ENCODE assay signal across 35 cellular contexts in genomic region chr1:239297910-239298309, GRCh38.
"Had no signal": no experiment of that assay in that cellular context is flagged by ENCODE, and none has a peak within 500 bp of the region (broad histone marks: within the 10 kb centered on the region; RNA-seq: fewer than 3 reads in every experiment).

No MANE protein-coding gene starts in this region.

- DNase-seq: Karpas-422, Kasumi-1, MG63, MM.1S, MV-4-11, NCI-H1048, NCI-H1092, NCI-H1092 treated with DMSO at 0.1 percent for 48 hours, NCI-H1105, NCI-H1105 treated with DMSO at 0.1 percent for 48 hours, NCI-H1417, NCI-H1417 treated with DMSO at 0.1 percent for 48 hours, NCI-H1436, NCI-H1436 treated with DMSO at 0.1 percent for 48 hours, NCI-H146, NCI-H1694, NCI-H1694 treated with DMSO at 0.1 percent for 48 hours, NCI-H187, NCI-H187 treated with DMSO at 0.1 percent for 48 hours, NCI-H1930, NCI-H2029, NCI-H2029 treated with DMSO at 0.1 percent for 48 hours, NCI-H2081, NCI-H2081 treated with DMSO at 0.1 percent for 48 hours, NCI-H2107, NCI-H2171, NCI-H2171 treated with DMSO at 0.1 percent for 48 hours, NCI-H2227 treated with DMSO at 0.1 percent for 48 hours, NCI-H226, NCI-H345, NCI-H446, NCI-H446 treated with DMSO at 0.1 percent for 48 hours, NCI-H510A, NCI-H510A treated with DMSO at 0.1 percent for 48 hours, NCI-H524 had no signal

- H3K27me3 ChIP-seq: MG63 had no signal

- H3K4me3 ChIP-seq: MG63 had no signal

- H3K9me3 ChIP-seq: MG63 had no signal

- H3K36me3 ChIP-seq: MG63 had no signal
